In the genomic region with DNA sequence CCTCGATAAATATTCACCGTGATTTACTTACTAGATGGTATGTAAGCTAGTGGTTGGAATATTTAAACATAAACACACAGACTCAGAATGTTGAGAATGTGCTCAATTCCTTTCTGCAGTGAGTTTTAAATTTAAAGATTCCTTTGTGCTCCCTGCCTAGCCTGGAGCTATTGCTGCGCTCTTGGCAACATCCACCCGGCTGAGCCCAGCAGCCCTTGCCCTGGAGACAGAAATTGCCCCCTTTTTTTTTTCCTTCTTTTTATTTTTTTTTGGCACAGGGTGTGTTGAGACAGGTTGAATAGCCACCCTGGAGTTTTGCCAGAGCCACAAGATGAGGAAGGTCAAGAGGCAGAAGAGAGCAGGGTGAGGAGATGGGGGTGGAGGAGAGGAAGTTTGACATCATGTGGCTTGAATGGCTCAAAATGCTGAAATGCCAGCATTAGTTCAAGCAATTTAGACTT, we compare ENCODE assay signal across 10 cellular contexts.
A peak's percentile ranks its signal among the peaks of the same experiment; 100 is the strongest.
DNase-seq lines count a peak whose midpoint lies in the region; ATAC-seq, FAIRE-seq and TF ChIP-seq lines count a peak whose summit lies in the region.
"Had no signal": no experiment of that assay in that cellular context is flagged by ENCODE, and none has a peak within 500 bp of the region (broad histone marks: within the 10 kb centered on the region; RNA-seq: fewer than 3 reads in every experiment).

No MANE protein-coding gene starts in this region.

- in situ Hi-C loops in astrocyte of the cerebellum (cut with HindIII; ENCODE audit: low sequenced_read_pairs), result loop anchor here (25.0 kb wide), 1 partner anchor 312 kb away; a partner anchor contains a TSS

- H3K27ac Mint-ChIP-seq in memory B cell, result peak overlapping the region; percentile 32

- no peaks in the 10 kb centered on the region for H3K9me3 Mint-ChIP-seq in memory B cell
- H3K9me3 Mint-ChIP-seq: CD8-positive, alpha-beta memory T cell had no signal

- no peaks in the 10 kb centered on the region for H3K4me1 ChIP-seq in small intestine (ENCODE audit: control insufficient read depth in 2 of 2, insufficient read depth in 1 of 2, low read depth in 1 of 2, low read length in 1 of 2)

- 60 to 86% (median 81%) methylated on average over 4 of the region's 4 CpGs for WGBS in small intestine, 3 donors

- peaks cover 20% of the 10 kb centered on the region for H3K4me1 Mint-ChIP-seq in memory B cell

- no peak for FAIRE-seq in small intestine (lab: Jason Lieb, UNC)

- no peaks in the 10 kb centered on the region for H3K36me3 Mint-ChIP-seq in memory B cell

- peaks cover 3% of the 10 kb centered on the region for H3K27me3 Mint-ChIP-seq in memory B cell
- H3K27me3 Mint-ChIP-seq: CD8-positive, alpha-beta memory T cell had no signal

- H3K27ac ChIP-seq in small intestine (ENCODE audit: low read depth in 1 of 2, low read length in 1 of 2), result no peak overlapping the region

- no peaks in the 10 kb centered on the region for H3K27me3 ChIP-seq in small intestine (ENCODE audit: control insufficient read depth in 2 of 2, insufficient read depth in 2 of 2, low read length in 2 of 2)

- DNase-seq in AG10803 (ENCODE audit: low read depth), result peak; percentile 33
- peak; percentile 79 for DNase-seq in M059J (ENCODE audit: low read depth)
- DNase-seq in astrocyte of the cerebellum (ENCODE audit: low read depth), result peak; percentile 13
- no peak for DNase-seq in memory B cell (ENCODE audit: low spot score in 2 of 2)
- DNase-seq in HCEC 1CT, result no peak
- no peak for DNase-seq in GM19240 (ENCODE audit: insufficient read length, low spot score)
- no peak for DNase-seq in small intestine
- DNase-seq: CD8-positive, alpha-beta memory T cell; NCI-H1436 treated with DMSO at 0.1 percent for 48 hours had no signal

- H3K36me3 ChIP-seq in small intestine (ENCODE audit: control insufficient read depth in 2 of 2, insufficient read depth in 2 of 2, low read length in 2 of 2), result no peaks in the 10 kb centered on the region

- H3K9me3 ChIP-seq in small intestine (ENCODE audit: control insufficient read depth, low read depth), result no peaks in the 10 kb centered on the region

- no peak for ATAC-seq in memory B cell (ENCODE audit: low read depth)
- no peak for ATAC-seq in HG03442 (IDR thresholded peaks at IDR 0.05; ENCODE audit: unreplicated experiment)

- TF ChIP-seq CTCF in AG10803 (conservative IDR thresholded peaks at IDR 0.05; ENCODE audit: low read length), result no peak
- TF ChIP-seq CTCF in astrocyte of the cerebellum (IDR thresholded peaks at IDR 0.05; ENCODE audit: low read depth, low read length, missing control alignments), result no peak

- H3K4me3 ChIP-seq in AG10803 (ENCODE audit: low read length) (no peak overlapping the region), astrocyte of the cerebellum (ENCODE audit: low read depth, low read length) (no peak overlapping the region), small intestine (ENCODE audit: low read depth in 1 of 2, low read length in 2 of 2) (no peak overlapping the region)

- H3K4me3 Mint-ChIP-seq in memory B cell, result no peak overlapping the region
- H3K4me3 Mint-ChIP-seq: CD8-positive, alpha-beta memory T cell had no signal

Comparison
In these comparisons a context has a peak if more than half of its experiments do, and no peak if none do; other contexts are left out.
1. DNase-seq: peak in AG10803 (single experiment), M059J (single experiment) and astrocyte of the cerebellum (single experiment); none in memory B cell (0 of 2), HCEC 1CT (single experiment), GM19240 (single experiment) and small intestine (single experiment).